In genomic region chr16:22898874-22899348, GRCh38 we compare ENCODE assay signal across 8 cellular contexts.
DNase-seq lines count a peak whose midpoint lies in the region; ATAC-seq, FAIRE-seq and TF ChIP-seq lines count a peak whose summit lies in the region.

No MANE protein-coding gene starts in this region.

- H3K4me2 ChIP-seq in neural progenitor cell: peak overlapping the region; percentile 66

- H3K27ac Mint-ChIP-seq in neural progenitor cell (no peak overlapping the region), T-helper 17 cell (no peak overlapping the region)

- H3K4me3 Mint-ChIP-seq in neural progenitor cell: no peak overlapping the region
- no peak overlapping the region for H3K4me3 Mint-ChIP-seq in T-helper 17 cell

- H3K9me3 ChIP-seq in BE2C (no peaks in the 10 kb centered on the region), neural progenitor cell (ENCODE audit: low read depth) (no peaks in the 10 kb centered on the region), thyroid gland (no peaks in the 10 kb centered on the region), T-helper 17 cell (ENCODE audit: control insufficient read depth, low read length, poor library complexity, severe bottlenecking) (no peaks in the 10 kb centered on the region)

- H3K36me3 ChIP-seq in BE2C (no peaks in the 10 kb centered on the region), neural progenitor cell (no peaks in the 10 kb centered on the region), thyroid gland (no peaks in the 10 kb centered on the region)

- H3K9me3 Mint-ChIP-seq in neural progenitor cell: no peaks in the 10 kb centered on the region

- no peaks in the 10 kb centered on the region for H4K20me1 ChIP-seq in neural progenitor cell (ENCODE audit: low read depth)

- 1 to 2% methylated on average over 10 of the region's 10 CpGs for WGBS in thyroid gland, 2 donors

- H3K79me2 ChIP-seq in neural progenitor cell (ENCODE audit: low read depth): no peaks in the 10 kb centered on the region

- no peaks in the 10 kb centered on the region for H3K36me3 Mint-ChIP-seq in neural progenitor cell
- peaks cover 6% of the 10 kb centered on the region for H3K36me3 Mint-ChIP-seq in T-helper 17 cell (ENCODE audit: low read depth)

- no peaks in the 10 kb centered on the region for H3F3A ChIP-seq in neural progenitor cell (ENCODE audit: low read depth)

- intact Hi-C loops in thyroid gland (cut with DNase I): no loop called here

- ATAC-seq in T-helper 17 cell: no peak

- H3K4me1 Mint-ChIP-seq in neural progenitor cell (no peaks in the 10 kb centered on the region), T-helper 17 cell (no peaks in the 10 kb centered on the region)

- no peak overlapping the region for H3K9ac ChIP-seq in neural progenitor cell

- H3K27me3 Mint-ChIP-seq in neural progenitor cell (ENCODE audit: insufficient read depth, low read depth) (peaks cover 10% of the 10 kb centered on the region), T-helper 17 cell (peaks cover 47% of the 10 kb centered on the region)

- peak overlapping the region; percentile 94 for H2AFZ ChIP-seq in neural progenitor cell (replicated peaks)

- H3K4me1 ChIP-seq in BE2C (no peaks in the 10 kb centered on the region), neural progenitor cell (no peaks in the 10 kb centered on the region), thyroid gland (no peaks in the 10 kb centered on the region)

- H3K27me3 ChIP-seq in BE2C (no peaks in the 10 kb centered on the region), neural progenitor cell (peaks cover 10% of the 10 kb centered on the region), thyroid gland (no peaks in the 10 kb centered on the region)

- H3K4me3 ChIP-seq in BE2C (ENCODE audit: low read depth, low read length) (peak overlapping the region; percentile 15; the same call in 1 of the 2 replicates), fibroblast of the aortic adventitia (ENCODE audit: low read depth, low read length) (no peak overlapping the region), neural progenitor cell (no peak overlapping the region), thyroid gland (replicated peaks in 1 of 3) (no peak overlapping the region)

- H3K27ac ChIP-seq in neural progenitor cell: no peak overlapping the region
- no peak overlapping the region for H3K27ac ChIP-seq in thyroid gland

- DNase-seq in BE2C: peak; percentile 80
- DNase-seq in H54 (ENCODE audit: insufficient read length, low spot score): peak; percentile 11
- DNase-seq in NCI-H774 (lab: John Stamatoyannopoulos, UW): peak; percentile 64
- peak; percentile 20 for DNase-seq in activated T-cell treated with anti-CD3 and anti-CD28 coated beads for 4 hours
- peak; percentile 59 for DNase-seq in fibroblast of the aortic adventitia (ENCODE audit: low read depth)
- DNase-seq in neural progenitor cell (ENCODE audit: low spot score): peak; percentile 92
- DNase-seq in thyroid gland: peak; percentile 65 to 77
- no peak for DNase-seq in T-helper 17 cell

- TF ChIP-seq CTCF in BE2C (IDR thresholded peaks at IDR 0.05; ENCODE audit: low read depth, low read length): peak; percentile 96
- TF ChIP-seq CTCF in fibroblast of the aortic adventitia (IDR thresholded peaks at IDR 0.05; ENCODE audit: insufficient read depth, low read length): peak; percentile 58
- peak; percentile 100 for TF ChIP-seq CTCF in neural progenitor cell (IDR thresholded peaks at IDR 0.05)
- peak; percentile 56 to 81 (median 66) for TF ChIP-seq CTCF in thyroid gland (IDR thresholded peaks at IDR 0.05)

- no peak for TF ChIP-seq POLR2A in H54 (IDR thresholded peaks at IDR 0.05; ENCODE audit: low read depth, low read length)
- no peak for TF ChIP-seq POLR2A in thyroid gland (IDR thresholded peaks at IDR 0.05)

- no peak for FAIRE-seq in H54 (lab: Jason Lieb, UNC)

Comparison
In these comparisons a context has a peak if more than half of its experiments do, and no peak if none do; other contexts are left out.
1. DNase-seq: peak in BE2C (single experiment), H54 (single experiment), NCI-H774 (single experiment), activated T-cell treated with anti-CD3 and anti-CD28 coated beads for 4 hours (single experiment), fibroblast of the aortic adventitia (single experiment), neural progenitor cell (single experiment) and thyroid gland (2 of 2); none in T-helper 17 cell (0 of 3).
2. Peak in every context shown above with its lines, with median percentiles within 50 percentile points of each other: CTCF ChIP-seq.